Comparison of ENCODE assay signal across 35 cellular contexts in genomic region chr10:37839243-37839642, GRCh38.
"Had no signal": no experiment of that assay in that cellular context is flagged by ENCODE, and none has a peak within 500 bp of the region (broad histone marks: within the 10 kb centered on the region; RNA-seq: fewer than 3 reads in every experiment).

No MANE protein-coding gene starts in this region.

- H3K4me3 ChIP-seq: MG63 had no signal

- H3K27me3 ChIP-seq: MG63 had no signal

- DNase-seq: Kasumi-1, MG63, MM.1S, MV-4-11, NCI-H1048, NCI-H1092, NCI-H1092 treated with DMSO at 0.1 percent for 48 hours, NCI-H1105, NCI-H1105 treated with DMSO at 0.1 percent for 48 hours, NCI-H1417, NCI-H1417 treated with DMSO at 0.1 percent for 48 hours, NCI-H1436, NCI-H1436 treated with DMSO at 0.1 percent for 48 hours, NCI-H146, NCI-H1694, NCI-H1694 treated with DMSO at 0.1 percent for 48 hours, NCI-H187, NCI-H187 treated with DMSO at 0.1 percent for 48 hours, NCI-H1930, NCI-H2029, NCI-H2029 treated with DMSO at 0.1 percent for 48 hours, NCI-H2081, NCI-H2081 treated with DMSO at 0.1 percent for 48 hours, NCI-H2107, NCI-H2171, NCI-H2171 treated with DMSO at 0.1 percent for 48 hours, NCI-H2227 treated with DMSO at 0.1 percent for 48 hours, NCI-H226, NCI-H345, NCI-H446, NCI-H446 treated with DMSO at 0.1 percent for 48 hours, NCI-H510A, NCI-H510A treated with DMSO at 0.1 percent for 48 hours, NCI-H524, NCI-H524 treated with DMSO at 0.1 percent for 48 hours had no signal
